Comparison of ENCODE assay signal across 8 cellular contexts in the genomic region with DNA sequence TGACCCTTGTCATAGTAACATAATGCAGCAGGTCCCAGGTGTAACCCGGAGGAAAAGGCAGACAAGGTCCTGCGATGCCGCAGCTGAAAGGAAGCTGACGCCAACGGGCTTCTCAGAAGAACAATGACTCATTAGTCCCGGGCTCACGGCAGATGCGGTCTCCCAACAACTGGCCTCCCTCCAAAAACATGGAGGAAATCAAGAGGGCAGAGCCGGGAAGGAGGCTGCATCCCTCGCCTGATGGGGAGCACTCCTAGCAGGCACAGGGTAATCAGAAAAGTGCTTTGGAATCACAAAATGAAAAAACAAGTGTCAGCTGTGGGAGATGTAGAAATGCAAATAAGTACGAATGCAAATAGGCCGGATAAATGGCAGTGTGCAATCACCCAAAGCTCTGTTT.
DNase-seq lines count a peak whose midpoint lies in the region; ATAC-seq lines count a peak whose summit lies in the region.

No MANE protein-coding gene starts in this region.

- peaks cover 64% of the 10 kb centered on the region for H3K4me1 ChIP-seq in skeletal muscle satellite cell (ENCODE audit: control insufficient read depth, insufficient read depth, low read length)

- peak overlapping the region; percentile 66 for H3K9ac ChIP-seq in skeletal muscle satellite cell (ENCODE audit: low read depth, low read length)

- ATAC-seq in GM19324 (IDR thresholded peaks at IDR 0.05; ENCODE audit: low FRiP score, unreplicated experiment), result no peak
- no peak for ATAC-seq in HG02759 (IDR thresholded peaks at IDR 0.05; ENCODE audit: unreplicated experiment)

- DNase-seq in HCEC 1CT, result peak; percentile 92
- peak; percentile 66 for DNase-seq in RPMI8226
- peak; percentile 86 for DNase-seq in fibroblast of gingiva (ENCODE audit: low read depth)
- DNase-seq in stimulated activated CD4-positive, alpha-beta T cell treated with anti-CD3 and anti-CD28 coated beads, Interleukin-2, amount 100 ng/mL, for 48 hours, result no peak
- no peak for DNase-seq in SKM-1 (lab: John Stamatoyannopoulos, UW; ENCODE audit: unreplicated experiment)

- H3K36me3 ChIP-seq in skeletal muscle satellite cell (ENCODE audit: insufficient read depth, low read length), result no peaks in the 10 kb centered on the region

- H3K4me2 ChIP-seq in skeletal muscle satellite cell (ENCODE audit: low read length), result peak overlapping the region; percentile 76

- H3K9me3 ChIP-seq in skeletal muscle satellite cell (replicated peaks; ENCODE audit: low read length), result no peaks in the 10 kb centered on the region

- H3K27me3 ChIP-seq in skeletal muscle satellite cell (ENCODE audit: control insufficient read depth, insufficient read depth, low read length), result no peaks in the 10 kb centered on the region

- H3K4me3 ChIP-seq in skeletal muscle satellite cell (ENCODE audit: low read length), result peak overlapping the region; percentile 52

Comparison
In these comparisons a context has a peak if more than half of its experiments do, and no peak if none do; other contexts are left out.
1. DNase-seq: peak in HCEC 1CT (single experiment), RPMI8226 (single experiment) and fibroblast of gingiva (single experiment); none in stimulated activated CD4-positive, alpha-beta T cell treated with anti-CD3 and anti-CD28 coated beads, Interleukin-2, amount 100 ng/mL, for 48 hours (0 of 2) and SKM-1 (single experiment).